6 cellular contexts compared by ENCODE assay signal in genomic region chr6:73941892-73942291, GRCh38.
"Had no signal": no experiment of that assay in that cellular context is flagged by ENCODE, and none has a peak within 500 bp of the region (broad histone marks: within the 10 kb centered on the region; RNA-seq: fewer than 3 reads in every experiment).

No MANE protein-coding gene starts in this region.

- H3K9ac ChIP-seq: KMS-11 had no signal

- H3K4me3 Mint-ChIP-seq: GM23338, H9, HFFc6 had no signal

- H3K27ac Mint-ChIP-seq: GM23338, H9 had no signal

- H3K4me1 Mint-ChIP-seq: GM23338, H9 had no signal

- H3K9me3 Mint-ChIP-seq: HFFc6 had no signal

- H3K4me2 ChIP-seq: GM23338, KMS-11 had no signal

- DNase-seq: Karpas-422, KBM-7 had no signal

- H3K4me3 ChIP-seq: GM23338 had no signal

- H3K27ac ChIP-seq: KMS-11 had no signal

- H2AFZ ChIP-seq: GM23338 had no signal
